8 cellular contexts compared by ENCODE assay signal in the genomic region with DNA sequence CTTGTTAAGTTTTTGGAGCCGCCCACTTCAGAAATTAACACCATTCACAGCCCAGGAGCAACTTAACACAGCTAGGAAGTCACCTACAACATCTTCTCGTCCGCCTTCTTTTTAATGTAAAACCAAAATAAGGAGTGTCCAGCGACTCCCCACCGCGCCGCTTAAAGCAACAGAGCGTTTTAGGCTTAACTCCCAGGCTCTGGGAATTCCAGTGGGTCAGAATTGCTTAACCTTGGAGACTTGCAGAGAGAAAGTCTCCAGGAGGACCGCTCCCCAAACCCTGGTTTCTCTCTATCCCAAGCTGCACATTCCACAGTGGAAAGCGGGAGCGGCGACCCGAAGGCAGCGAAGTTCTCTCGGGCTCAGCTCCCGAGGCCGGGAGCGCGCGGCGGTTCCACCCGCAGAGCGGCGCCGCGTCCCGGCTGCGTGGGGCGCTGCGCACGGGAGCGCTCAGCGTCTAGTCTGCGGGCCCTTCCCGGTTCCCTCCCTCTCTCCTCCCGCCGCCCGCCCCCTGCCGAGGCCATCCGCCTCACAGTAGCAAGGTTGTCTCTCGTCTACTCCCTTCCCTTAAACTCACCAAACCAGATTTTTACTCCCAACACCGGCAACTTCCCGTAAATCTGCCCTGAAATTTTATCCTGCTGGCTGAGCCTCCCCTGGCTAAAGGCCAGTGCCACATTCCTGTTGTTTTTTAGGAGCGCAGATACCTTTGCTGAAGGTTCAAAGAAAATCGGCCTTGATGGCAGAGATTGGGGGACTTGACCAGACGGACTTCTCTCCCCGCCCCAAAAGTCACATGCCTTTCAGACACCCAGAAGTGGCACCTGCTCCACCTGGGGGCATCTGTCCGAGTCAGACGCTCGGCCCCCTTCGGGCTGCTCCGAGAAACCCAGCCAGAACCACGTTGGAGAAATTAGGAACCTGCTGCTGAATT. TPM values are rescaled to one million over a fixed set of nuclear protein-coding genes. Genes with fewer than 3 reads are reported as not detected.
DNase-seq lines count a peak whose midpoint lies in the region; ATAC-seq and TF ChIP-seq lines count a peak whose summit lies in the region.

A gene (minus strand): TSS at position 464 of the 934 bp plus-strand sequence. CDS start 190,971 bp downstream, outside the sequence.

- H3K27ac ChIP-seq in gastroesophageal sphincter (peak within 1 kb of the TSS in 3 of 4 donors; percentile 44 to 71 (median 63)), aorta (ENCODE audit: low read depth in 1 of 2, low read length in 2 of 2) (no peak within 1 kb of the TSS)

- intact Hi-C loops in activated T-helper 1 cell treated with anti-CD3 and anti-CD28 coated beads, Interleukin-12 subunit alpha, Interleukin-12 subunit beta, Interleukin-2, Interleukin-4 antibody, amounts not matched to agents 30 ng/mL and 10 ng/mL and 1 ng/mL, durations not matched to agents 14 hours and 24 hours and 36 hours (cut with micrococcal nuclease) = loop anchor here (5.0 to 10.0 kb wide), 5 partner anchors 112 to 572 kb away; a partner anchor contains a TSS
- intact Hi-C loops in aorta (cut with DNase I) = no loop called here

- peak; percentile 33 for TF ChIP-seq POLR2A in GM18505 (IDR thresholded peaks at IDR 0.05; ENCODE audit: borderline replicate concordance, extremely low read depth, insufficient read depth, insufficient read length)
- peak in 1 of 2 donors; percentile 28 for TF ChIP-seq POLR2A in gastroesophageal sphincter (IDR thresholded peaks at IDR 0.05)

- TF ChIP-seq EP300 in gastroesophageal sphincter (IDR thresholded peaks at IDR 0.05) = no peak

- peak within 1 kb of the TSS; percentile 92 for H3K4me3 Mint-ChIP-seq in activated T-helper 1 cell treated with anti-CD3 and anti-CD28 coated beads, Interleukin-12 subunit alpha, Interleukin-12 subunit beta, Interleukin-2, Interleukin-4 antibody, amounts not matched to agents 30 ng/mL and 10 ng/mL and 1 ng/mL, durations not matched to agents 14 hours and 24 hours and 36 hours

- peaks cover 15% of the 10 kb centered on the region for H3K27me3 ChIP-seq in gastroesophageal sphincter
- peaks cover 66% of the 10 kb centered on the region for H3K27me3 ChIP-seq in neuron (ENCODE audit: insufficient read depth, low read length)
- H3K27me3 ChIP-seq in aorta (ENCODE audit: control insufficient read depth in 1 of 2, insufficient read depth in 2 of 2, low read length in 1 of 2) = no peaks in the 10 kb centered on the region

- WGBS in gastroesophageal sphincter (ENCODE audit: low coverage in 1 of 2), 2 donors = 0% methylated on average over 23 to 27 of the region's 53 CpGs
- WGBS in aorta, 2 donors = 2% methylated on average over 36 to 53 of the region's 53 CpGs

- H3K27me3 Mint-ChIP-seq in activated T-helper 1 cell treated with anti-CD3 and anti-CD28 coated beads, Interleukin-12 subunit alpha, Interleukin-12 subunit beta, Interleukin-2, Interleukin-4 antibody, amounts not matched to agents 30 ng/mL and 10 ng/mL and 1 ng/mL, durations not matched to agents 14 hours and 24 hours and 36 hours (ENCODE audit: insufficient read depth) = peaks cover 2% of the 10 kb centered on the region

- H3K4me3 ChIP-seq in gastroesophageal sphincter = peak within 1 kb of the TSS; percentile 34 to 56
- peak within 1 kb of the TSS; percentile 31 for H3K4me3 ChIP-seq in neuron (ENCODE audit: low read length)
- peak within 1 kb of the TSS; percentile 44 to 57 for H3K4me3 ChIP-seq in aorta (ENCODE audit: low read length in 2 of 2)

- peak in 1 of 4 experiments; percentile 26 for TF ChIP-seq CTCF in gastroesophageal sphincter (IDR thresholded peaks at IDR 0.05)

- no peaks in the 10 kb centered on the region for H3K9me3 Mint-ChIP-seq in activated T-helper 1 cell treated with anti-CD3 and anti-CD28 coated beads, Interleukin-12 subunit alpha, Interleukin-12 subunit beta, Interleukin-2, Interleukin-4 antibody, amounts not matched to agents 30 ng/mL and 10 ng/mL and 1 ng/mL, durations not matched to agents 14 hours and 24 hours and 36 hours

- H2AFZ ChIP-seq in neuron (ENCODE audit: low read depth, low read length) = peak within 1 kb of the TSS; percentile 40

- peak; percentile 47 for ATAC-seq in GM18505 (IDR thresholded peaks at IDR 0.05; ENCODE audit: unreplicated experiment)
- ATAC-seq in HG02885 (IDR thresholded peaks at IDR 0.05; ENCODE audit: poor library complexity, unreplicated experiment) = peak; percentile 50
- ATAC-seq in gastroesophageal sphincter = peak; percentile 86
- ATAC-seq in aorta (ENCODE audit: low FRiP score) = peak; percentile 87

- peak within 1 kb of the TSS; percentile 84 for H3K27ac Mint-ChIP-seq in activated T-helper 1 cell treated with anti-CD3 and anti-CD28 coated beads, Interleukin-12 subunit alpha, Interleukin-12 subunit beta, Interleukin-2, Interleukin-4 antibody, amounts not matched to agents 30 ng/mL and 10 ng/mL and 1 ng/mL, durations not matched to agents 14 hours and 24 hours and 36 hours

- in situ Hi-C loops in ACHN (cut with HindIII; ENCODE audit: low pct_ligation_motif_present, low pct_unique_long_range_greater_than_20kb, low sequenced_read_pairs) = no loop called here

- H3K9me3 ChIP-seq in gastroesophageal sphincter = no peaks in the 10 kb centered on the region
- H3K9me3 ChIP-seq in neuron (ENCODE audit: low read length) = no peaks in the 10 kb centered on the region
- peaks cover 2% of the 10 kb centered on the region for H3K9me3 ChIP-seq in aorta (ENCODE audit: control insufficient read depth, low read length)

- DNase-seq in ACHN (peak; percentile 71), NCI-H226 (peak; percentile 46), aorta (peak; percentile 84 to 87)
- DNase-seq in activated T-helper 1 cell treated with anti-CD3 and anti-CD28 coated beads, Interleukin-12 subunit alpha, Interleukin-12 subunit beta, Interleukin-2, Interleukin-4 antibody, amounts not matched to agents 30 ng/mL and 10 ng/mL and 1 ng/mL, durations not matched to agents 14 hours and 24 hours and 36 hours (ENCODE audit: low spot score) = peak; percentile 12

- H3K36me3 Mint-ChIP-seq in activated T-helper 1 cell treated with anti-CD3 and anti-CD28 coated beads, Interleukin-12 subunit alpha, Interleukin-12 subunit beta, Interleukin-2, Interleukin-4 antibody, amounts not matched to agents 30 ng/mL and 10 ng/mL and 1 ng/mL, durations not matched to agents 14 hours and 24 hours and 36 hours (ENCODE audit: low read depth) = peaks cover 6% of the 10 kb centered on the region

- H3K36me3 ChIP-seq in gastroesophageal sphincter (no peaks in the 10 kb centered on the region), neuron (ENCODE audit: insufficient read depth, low read length) (no peaks in the 10 kb centered on the region), aorta (ENCODE audit: control insufficient read depth in 1 of 2, insufficient read depth in 2 of 2, low read length in 1 of 2) (no peaks in the 10 kb centered on the region)

- peaks cover 41% of the 10 kb centered on the region for H3K4me1 Mint-ChIP-seq in activated T-helper 1 cell treated with anti-CD3 and anti-CD28 coated beads, Interleukin-12 subunit alpha, Interleukin-12 subunit beta, Interleukin-2, Interleukin-4 antibody, amounts not matched to agents 30 ng/mL and 10 ng/mL and 1 ng/mL, durations not matched to agents 14 hours and 24 hours and 36 hours (ENCODE audit: low read depth)

- H3K4me1 ChIP-seq in gastroesophageal sphincter (peaks cover 0 to 16% (median 0%) of the 10 kb centered on the region in 3 donors), neuron (ENCODE audit: insufficient read depth, low read length) (peaks cover 11% of the 10 kb centered on the region), aorta (ENCODE audit: control insufficient read depth in 1 of 2, insufficient read depth in 2 of 2, low read length in 2 of 2) (no peaks in the 10 kb centered on the region)

RNA-seq across cellular contexts. Expression of the gene that starts here (rescaled TPM):
- 20.3 and 21.4 TPM in 2 replicates for total RNA-seq in activated T-helper 1 cell treated with anti-CD3 and anti-CD28 coated beads, Interleukin-12 subunit alpha, Interleukin-12 subunit beta, Interleukin-2, Interleukin-4 antibody, amounts not matched to agents 30 ng/mL and 10 ng/mL and 1 ng/mL, durations not matched to agents 14 hours and 24 hours and 36 hours
- total RNA-seq in gastroesophageal sphincter (10 to 100 TPM in 3 of 4 donors, 1 to 10 TPM in 1; 9.1 to 36.9 (median 26.4) TPM), aorta (10 to 100 TPM; 20.7 to 33.5 TPM)
- polyA plus RNA-seq in aorta = 10 to 100 TPM in 1 of 2 donors, 1 to 10 TPM in 1; 1.8 to 25.4 TPM

Comparison
In these comparisons a context has a peak if more than half of its experiments do, and no peak if none do; other contexts are left out.
1. DNase-seq: peak in every context shown above with its lines; median percentile 86 in aorta; 71 in ACHN; 46 in NCI-H226; 12 in activated T-helper 1 cell treated with anti-CD3 and anti-CD28 coated beads, Interleukin-12 subunit alpha, Interleukin-12 subunit beta, Interleukin-2, Interleukin-4 antibody, amounts not matched to agents 30 ng/mL and 10 ng/mL and 1 ng/mL, durations not matched to agents 14 hours and 24 hours and 36 hours.
2. H3K27ac ChIP-seq: peak in gastroesophageal sphincter (3 of 4); none in aorta (0 of 2).
3. Peak in every context shown above with its lines, with median percentiles within 50 percentile points of each other: ATAC-seq and H3K4me3 ChIP-seq.